8 cellular contexts compared by ENCODE assay signal in genomic region chr17:8151641-8152111, GRCh38. TPM values are rescaled to one million over a fixed set of nuclear protein-coding genes. Genes with fewer than 3 reads are reported as not detected.
DNase-seq lines count a peak whose midpoint lies in the region; ATAC-seq, FAIRE-seq and TF ChIP-seq lines count a peak whose summit lies in the region.

No MANE protein-coding gene starts in this region.

- H3K4me1 Mint-ChIP-seq in activated CD4-positive, alpha-beta memory T cell treated with anti-CD3 and anti-CD28 coated beads, Interleukin-2, amount 10 ng/mL, durations not matched to agents 7 days and 5 days = peaks cover 35% of the 10 kb centered on the region
- H3K4me1 Mint-ChIP-seq in nephron = peaks cover 6% of the 10 kb centered on the region

- peaks cover 28% of the 10 kb centered on the region for H3K36me3 ChIP-seq in BJ (ENCODE audit: control insufficient read depth, insufficient read depth, low read length)

- DNase-seq in BJ (ENCODE audit: low read depth) = no peak
- no peak for DNase-seq in HFF-Myc (ENCODE audit: extremely low read depth, low read depth)
- peak; percentile 43 for DNase-seq in activated CD4-positive, alpha-beta memory T cell treated with anti-CD3 and anti-CD28 coated beads, Interleukin-2, amount 10 ng/mL, durations not matched to agents 7 days and 5 days
- DNase-seq in fibroblast of the aortic adventitia (ENCODE audit: low read depth) = peak; percentile 83
- DNase-seq in GM12891 (ENCODE audit: insufficient read length, low spot score) = no peak

- FAIRE-seq in GM12891 (lab: Jason Lieb, UNC) = no peak

- no peaks in the 10 kb centered on the region for H3K27me3 Mint-ChIP-seq in activated CD4-positive, alpha-beta memory T cell treated with anti-CD3 and anti-CD28 coated beads, Interleukin-2, amount 10 ng/mL, durations not matched to agents 7 days and 5 days
- H3K27me3 Mint-ChIP-seq in nephron (ENCODE audit: low read depth) = no peaks in the 10 kb centered on the region

- peaks cover 43% of the 10 kb centered on the region for H3K36me3 Mint-ChIP-seq in activated CD4-positive, alpha-beta memory T cell treated with anti-CD3 and anti-CD28 coated beads, Interleukin-2, amount 10 ng/mL, durations not matched to agents 7 days and 5 days (ENCODE audit: low read depth)
- peaks cover 18% of the 10 kb centered on the region for H3K36me3 Mint-ChIP-seq in nephron (ENCODE audit: low read depth)

- no peaks in the 10 kb centered on the region for H3K9me3 Mint-ChIP-seq in activated CD4-positive, alpha-beta memory T cell treated with anti-CD3 and anti-CD28 coated beads, Interleukin-2, amount 10 ng/mL, durations not matched to agents 7 days and 5 days
- H3K9me3 Mint-ChIP-seq in nephron = no peaks in the 10 kb centered on the region

- peak overlapping the region; percentile 84 for H3K4me3 Mint-ChIP-seq in activated CD4-positive, alpha-beta memory T cell treated with anti-CD3 and anti-CD28 coated beads, Interleukin-2, amount 10 ng/mL, durations not matched to agents 7 days and 5 days
- H3K4me3 Mint-ChIP-seq in nephron = peak overlapping the region; percentile 91 to 95 (median 93)

- ATAC-seq in HG02852 (IDR thresholded peaks at IDR 0.05; ENCODE audit: unreplicated experiment) = no peak
- ATAC-seq in HG03159 (IDR thresholded peaks at IDR 0.05; ENCODE audit: unreplicated experiment) = no peak

- TF ChIP-seq POLR2A in GM12891 (IDR thresholded peaks at IDR 0.05; ENCODE audit: low read depth, low read length) = no peak

- peak overlapping the region; percentile 84 for H3K27ac Mint-ChIP-seq in activated CD4-positive, alpha-beta memory T cell treated with anti-CD3 and anti-CD28 coated beads, Interleukin-2, amount 10 ng/mL, durations not matched to agents 7 days and 5 days
- peak overlapping the region in 2 of 3 experiments; percentile 89 to 97 for H3K27ac Mint-ChIP-seq in nephron

- H3K4me3 ChIP-seq in BJ (ENCODE audit: low read depth, low read length) = peak overlapping the region; percentile 63
- peak overlapping the region; percentile 82 for H3K4me3 ChIP-seq in HFF-Myc (replicated peaks; ENCODE audit: low read depth, low read length)
- peak overlapping the region; percentile 81 for H3K4me3 ChIP-seq in fibroblast of the aortic adventitia (ENCODE audit: low read depth, low read length)

- POLR2A ChIA-PET in BJ (lab: Charles Lee) = interaction anchor here (1.0 kb wide), 1 partner anchor 21 kb away, joined by 4 read pairs; no protein-coding TSS in a partner anchor
- POLR2A ChIA-PET in activated CD4-positive, alpha-beta memory T cell treated with anti-CD3 and anti-CD28 coated beads, Interleukin-2, amount 10 ng/mL, durations not matched to agents 7 days and 5 days (lab: Charles Lee) = interaction anchor here (0.6 to 16.5 kb wide), 14 partner anchors 10 to 144 kb away, joined by 3 to 653 read pairs (median 4); partner anchors contain the start of genes AURKB, PFAS, SLC25A35 and TMEM107

- CTCF ChIA-PET in BJ (lab: Yijun Ruan, JAX) = interaction anchor here (0.5 to 1.3 kb wide), 5 partner anchors 14 to 301 kb away, joined by 3 to 6 read pairs (median 5); partner anchors contain the start of gene CTC1
- CTCF ChIA-PET in activated CD4-positive, alpha-beta memory T cell treated with anti-CD3 and anti-CD28 coated beads, Interleukin-2, amount 10 ng/mL, durations not matched to agents 7 days and 5 days (lab: Charles Lee) = interaction anchor here (1.0 to 3.4 kb wide), 6 partner anchors 9 to 78 kb away, joined by 3 to 22 read pairs (median 4); no protein-coding TSS in a partner anchor

- no peak for TF ChIP-seq CTCF in BJ (IDR thresholded peaks at IDR 0.05; ENCODE audit: insufficient read depth, low read depth, low read length)
- TF ChIP-seq CTCF in HFF-Myc (IDR thresholded peaks at IDR 0.05; ENCODE audit: low read depth, low read length, missing control alignments) = no peak
- TF ChIP-seq CTCF in fibroblast of the aortic adventitia (IDR thresholded peaks at IDR 0.05; ENCODE audit: insufficient read depth, low read length) = no peak
- TF ChIP-seq CTCF in nephron (IDR thresholded peaks at IDR 0.05; ENCODE audit: unreplicated experiment in 3 of 3) = no peak

- no peaks in the 10 kb centered on the region for H3K27me3 ChIP-seq in BJ (ENCODE audit: control insufficient read depth, insufficient read depth, low read length)

TF ChIP-seq in GM12891, 5 proteins besides CTCF, POLR2A, EP300 and RAD21:
- TF ChIP-seq SPI1 (IDR thresholded peaks at IDR 0.05; ENCODE audit: low read depth, low read length) (no peak), POU2F2 (IDR thresholded peaks at IDR 0.05; ENCODE audit: low read depth, low read length) (no peak; the same call in 1 of the 2 replicates), TAF1 (IDR thresholded peaks at IDR 0.05; ENCODE audit: low read depth, low read length) (no peak), POLR2AphosphoS5 (IDR thresholded peaks at IDR 0.05; ENCODE audit: low read depth, low read length) (no peak), PAX5 (IDR thresholded peaks at IDR 0.05; ENCODE audit: insufficient read depth, low read length, severe bottlenecking) (no peak)

RNA-seq across cellular contexts. Expression of gene PER1, which starts 0.5 kb away (rescaled TPM):
- 5.1 and 7.7 TPM in 2 replicates for polyA plus RNA-seq in BJ (2011; rRNA removed)
- polyA minus RNA-seq in BJ (2011; rRNA and poly(A)+ RNA removed) = 11.4 and 32.7 TPM in 2 replicates
- total RNA-seq in activated CD4-positive, alpha-beta memory T cell treated with anti-CD3 and anti-CD28 coated beads, Interleukin-2, amount 10 ng/mL, durations not matched to agents 7 days and 5 days = 10 to 100 TPM; 53.5 to 56.6 TPM
- 1.6 and 12.7 TPM in 2 replicates for total RNA-seq in fibroblast of the aortic adventitia (ENCODE audit: low replicate concordance)
- 17.1 TPM for polyA plus RNA-seq in GM12891 (2012; ENCODE audit: low read depth, missing spikeins)

RNA-seq across cellular contexts. Expression of gene VAMP2, which starts 11.1 kb away (rescaled TPM):
- 20.1 and 22.8 TPM in 2 replicates for polyA plus RNA-seq in BJ (2011; rRNA removed)
- 7.4 and 9.6 TPM in 2 replicates for polyA minus RNA-seq in BJ (2011; rRNA and poly(A)+ RNA removed)
- 10 to 100 TPM; 75.2 to 79.1 TPM for total RNA-seq in activated CD4-positive, alpha-beta memory T cell treated with anti-CD3 and anti-CD28 coated beads, Interleukin-2, amount 10 ng/mL, durations not matched to agents 7 days and 5 days
- 5.2 and 6.0 TPM in 2 replicates for total RNA-seq in fibroblast of the aortic adventitia (ENCODE audit: low replicate concordance)
- 40.0 TPM for polyA plus RNA-seq in GM12891 (2012; ENCODE audit: low read depth, missing spikeins)

RNA-seq across cellular contexts. Expression of gene TMEM107, which starts 24.5 kb away (rescaled TPM):
- polyA plus RNA-seq in BJ (2011; rRNA removed) = 13.6 and 14.5 TPM in 2 replicates
- polyA minus RNA-seq in BJ (2011; rRNA and poly(A)+ RNA removed) = 52.2 and 57.1 TPM in 2 replicates
- 10 to 100 TPM; 49.7 to 53.9 TPM for total RNA-seq in activated CD4-positive, alpha-beta memory T cell treated with anti-CD3 and anti-CD28 coated beads, Interleukin-2, amount 10 ng/mL, durations not matched to agents 7 days and 5 days
- total RNA-seq in fibroblast of the aortic adventitia (ENCODE audit: low replicate concordance) = 17.3 and 32.7 TPM in 2 replicates
- polyA plus RNA-seq in GM12891 (2012; ENCODE audit: low read depth, missing spikeins) = 14.7 TPM

RNA-seq across cellular contexts. Expression of gene HES7, which starts 27.8 kb away (rescaled TPM):
- not detected in 2 replicates for polyA plus RNA-seq in BJ (2011; rRNA removed)
- 0.09 TPM in 1 of 2 replicates, not detected in the other for polyA minus RNA-seq in BJ (2011; rRNA and poly(A)+ RNA removed)
- total RNA-seq in activated CD4-positive, alpha-beta memory T cell treated with anti-CD3 and anti-CD28 coated beads, Interleukin-2, amount 10 ng/mL, durations not matched to agents 7 days and 5 days = 1 to 10 TPM; 1.4 to 1.5 TPM
- total RNA-seq in fibroblast of the aortic adventitia (ENCODE audit: low replicate concordance) = 0.09 TPM in 1 of 2 replicates, not detected in the other
- 0.39 TPM for polyA plus RNA-seq in GM12891 (2012; ENCODE audit: low read depth, missing spikeins)

RNA-seq across cellular contexts. Expression of gene ALOXE3, which starts 33.4 kb away (rescaled TPM):
- 0.04 and 0.10 TPM in 2 replicates for polyA plus RNA-seq in BJ (2011; rRNA removed)
- 0.05 TPM in 1 of 2 replicates, not detected in the other for polyA minus RNA-seq in BJ (2011; rRNA and poly(A)+ RNA removed)
- not detected for total RNA-seq in activated CD4-positive, alpha-beta memory T cell treated with anti-CD3 and anti-CD28 coated beads, Interleukin-2, amount 10 ng/mL, durations not matched to agents 7 days and 5 days
- total RNA-seq in fibroblast of the aortic adventitia (ENCODE audit: low replicate concordance) = 0.09 TPM in 1 of 2 replicates, not detected in the other
- polyA plus RNA-seq in GM12891 (2012; ENCODE audit: low read depth, missing spikeins) = not detected

Comparison
In these comparisons a context has a peak if more than half of its experiments do, and no peak if none do; other contexts are left out.
1. DNase-seq: peak in activated CD4-positive, alpha-beta memory T cell treated with anti-CD3 and anti-CD28 coated beads, Interleukin-2, amount 10 ng/mL, durations not matched to agents 7 days and 5 days (single experiment) and fibroblast of the aortic adventitia (single experiment); none in BJ (single experiment), HFF-Myc (single experiment) and GM12891 (single experiment).
2. RNA of gene VAMP2, which starts 11.1 kb away (total RNA-seq): 75.2 to 79.1 TPM in activated CD4-positive, alpha-beta memory T cell treated with anti-CD3 and anti-CD28 coated beads, Interleukin-2, amount 10 ng/mL, durations not matched to agents 7 days and 5 days; 5.2 to 6.0 TPM in fibroblast of the aortic adventitia; every median in the first group is over 10 times any median in the second.
3. Peak in every context shown above with its lines, with median percentiles within 50 percentile points of each other: H3K4me3 ChIP-seq.